8 cellular contexts compared by ENCODE assay signal in genomic region chr1:21963477-21964217, GRCh38. TPM values are rescaled to one million over a fixed set of nuclear protein-coding genes. Genes with fewer than 3 reads are reported as not detected.
DNase-seq lines count a peak whose midpoint lies in the region; ATAC-seq and TF ChIP-seq lines count a peak whose summit lies in the region.

No MANE protein-coding gene starts in this region.

- ATAC-seq in DND-41 (ENCODE audit: insufficient read depth, low read depth) (peak; percentile 77), GM18870 (IDR thresholded peaks at IDR 0.05; ENCODE audit: unreplicated experiment) (no peak)

- TF ChIP-seq CTCF in DND-41 (IDR thresholded peaks at IDR 0.05; ENCODE audit: borderline replicate concordance, extremely low read depth, low read length, poor library complexity, severe bottlenecking) (peak; percentile 95), Peyer's patch (IDR thresholded peaks at IDR 0.05) (peak; percentile 80 to 94 (median 91)), fibroblast of villous mesenchyme (IDR thresholded peaks at IDR 0.05; ENCODE audit: insufficient read depth, low read depth, low read length) (peak; percentile 96), testis (IDR thresholded peaks at IDR 0.05) (peak; percentile 79 to 92 (median 90))

- H4K20me1 ChIP-seq in DND-41 (ENCODE audit: insufficient read depth, low read length): no peaks in the 10 kb centered on the region

- TF ChIP-seq POLR2A in Peyer's patch (IDR thresholded peaks at IDR 0.05) (no peak), testis (IDR thresholded peaks at IDR 0.05) (no peak)

- no peak overlapping the region for H3K9ac ChIP-seq in DND-41 (ENCODE audit: low read depth, low read length)

- H3K27me3 ChIP-seq in DND-41 (ENCODE audit: insufficient read depth, low read length, poor library complexity) (no peaks in the 10 kb centered on the region), Peyer's patch (no peaks in the 10 kb centered on the region), testis (no peaks in the 10 kb centered on the region)

- no peak overlapping the region for H2AFZ ChIP-seq in DND-41 (ENCODE audit: low read depth, low read length)

- no peaks in the 10 kb centered on the region for H3K9me3 ChIP-seq in DND-41 (ENCODE audit: insufficient read depth, low read length, severe bottlenecking)
- H3K9me3 ChIP-seq in Peyer's patch: no peaks in the 10 kb centered on the region
- H3K9me3 ChIP-seq in testis: no peaks in the 10 kb centered on the region

- H3K27ac ChIP-seq in DND-41 (ENCODE audit: low read length) (no peak overlapping the region), Peyer's patch (no peak overlapping the region), testis (no peak overlapping the region)

- H3K4me1 ChIP-seq in DND-41 (ENCODE audit: insufficient read depth, low read length) (no peaks in the 10 kb centered on the region), Peyer's patch (peaks cover 0 to 5% (median 0%) of the 10 kb centered on the region in 4 donors), testis (no peaks in the 10 kb centered on the region)

- intact Hi-C loops in testis (cut with DNase I; ENCODE audit: low total_unique reads): no loop called here

- no peaks in the 10 kb centered on the region for H3K36me3 ChIP-seq in DND-41 (ENCODE audit: insufficient read depth, low read length)
- no peaks in the 10 kb centered on the region for H3K36me3 ChIP-seq in Peyer's patch
- no peaks in the 10 kb centered on the region for H3K36me3 ChIP-seq in testis (ENCODE audit: low read depth, missing control alignments)

- H3K4me2 ChIP-seq in DND-41 (ENCODE audit: insufficient read depth, low read length): no peak overlapping the region

- H3K4me3 ChIP-seq in DND-41 (ENCODE audit: low read depth in 1 of 2, low read length in 2 of 2) (no peak overlapping the region), Peyer's patch (no peak overlapping the region), fibroblast of villous mesenchyme (ENCODE audit: low read depth, low read length) (no peak overlapping the region), testis (no peak overlapping the region)

- WGBS in testis, 2 donors: 50 to 67% methylated on average over 8 to 11 of the region's 11 CpGs

- no peaks in the 10 kb centered on the region for H3K79me2 ChIP-seq in DND-41 (ENCODE audit: insufficient read depth, low read length)

- DNase-seq in DND-41 (peak; percentile 70), HuH-7.5 (ENCODE audit: low spot score) (peak; percentile 71), Peyer's patch (peak; percentile 77 to 92 (median 91)), activated T-helper 1 cell treated with Interleukin-2 at 50 U/mL for 16 hours (ENCODE audit: low read depth) (peak; percentile 64), fibroblast of villous mesenchyme (ENCODE audit: low read depth) (peak; percentile 66), occipital lobe (lab: John Stamatoyannopoulos, UW) (peak; percentile 14), testis (peak; percentile 85)

RNA-seq across cellular contexts. Expression of gene CELA3B, which starts 13.2 kb away (rescaled TPM):
- total RNA-seq in Peyer's patch: not detected
- total RNA-seq in fibroblast of villous mesenchyme: not detected in 2 replicates
- not detected for total RNA-seq in occipital lobe
- under 1 TPM in 1 of 2 donors, not detected in 1; 0.63 TPM for total RNA-seq in testis
- 0.34 TPM for polyA plus RNA-seq in testis (ENCODE audit: insufficient read depth, low read depth, low replicate concordance)

RNA-seq across cellular contexts. Expression of gene HSPG2, which starts 26.5 kb away (rescaled TPM):
- total RNA-seq in Peyer's patch: 100 to 1,000 TPM in 3 of 4 donors, 10 to 100 TPM in 1; 68.7 to 199 (median 122) TPM
- 166 and 200 TPM in 2 replicates for total RNA-seq in fibroblast of villous mesenchyme
- total RNA-seq in occipital lobe: 3.7 TPM
- 10 to 100 TPM; 51.8 to 54.2 TPM for total RNA-seq in testis
- 72.1 TPM for polyA plus RNA-seq in testis (ENCODE audit: insufficient read depth, low read depth, low replicate concordance)

RNA-seq across cellular contexts. Expression of gene CELA3A, which starts 37.8 kb away (rescaled TPM):
- total RNA-seq in Peyer's patch (not detected), fibroblast of villous mesenchyme (not detected in 2 replicates), occipital lobe (not detected), testis (not detected)
- polyA plus RNA-seq in testis (ENCODE audit: insufficient read depth, low read depth, low replicate concordance): not detected

Comparison
In these comparisons a context has a peak if more than half of its experiments do, and no peak if none do; other contexts are left out.
1. DNase-seq: peak in every context shown above with its lines; median percentile 91 in Peyer's patch; 85 in testis; 71 in HuH-7.5; 70 in DND-41; 66 in fibroblast of villous mesenchyme; 64 in activated T-helper 1 cell treated with Interleukin-2 at 50 U/mL for 16 hours; 14 in occipital lobe.
2. RNA of gene HSPG2, which starts 26.5 kb away (total RNA-seq): 166 to 200 TPM in fibroblast of villous mesenchyme, 68.7 to 199 TPM in Peyer's patch and 51.8 to 54.2 TPM in testis; 3.7 TPM in occipital lobe (single experiment); every median in the first group is over 10 times any median in the second.
3. Peak in every context shown above with its lines, with median percentiles within 50 percentile points of each other: CTCF ChIP-seq.